10 cellular contexts compared by ENCODE assay signal in genomic region chr7:126700807-126701604, GRCh38.
A peak's percentile ranks its signal among the peaks of the same experiment; 100 is the strongest.
DNase-seq lines count a peak whose midpoint lies in the region; ATAC-seq, FAIRE-seq and TF ChIP-seq lines count a peak whose summit lies in the region.
"Had no signal": no experiment of that assay in that cellular context is flagged by ENCODE, and none has a peak within 500 bp of the region (broad histone marks: within the 10 kb centered on the region; RNA-seq: fewer than 3 reads in every experiment).

No MANE protein-coding gene starts in this region.

- peak; percentile 52 for DNase-seq in NCI-H1105 treated with DMSO at 0.1 percent for 48 hours (lab: John Stamatoyannopoulos, UW)
- no peak for DNase-seq in NCI-H1105 (lab: John Stamatoyannopoulos, UW)
- peak; percentile 98 for DNase-seq in H4 (ENCODE audit: low spot score)
- peak; percentile 97 for DNase-seq in LHCN-M2 (ENCODE audit: low read depth)
- peak; percentile 82 to 92 for DNase-seq in SJSA1 (ENCODE audit: low read depth in 1 of 2, low spot score in 2 of 2)
- peak; percentile 96 for DNase-seq in astrocyte of the spinal cord (ENCODE audit: low read depth, low spot score)
- DNase-seq in memory B cell (ENCODE audit: low spot score in 2 of 2) = peak in 1 of 2 donors; percentile 11
- peak; percentile 71 for DNase-seq in urothelium cell line (ENCODE audit: low spot score)
- DNase-seq: naive thymus-derived CD8-positive, alpha-beta T cell had no signal

- H3K4me1 ChIP-seq in SJSA1 (replicated peaks) = peaks cover 29% of the 10 kb centered on the region

- no peak overlapping the region for H3K4me3 Mint-ChIP-seq in memory B cell
- H3K4me3 Mint-ChIP-seq: naive thymus-derived CD8-positive, alpha-beta T cell had no signal

- H3K36me3 Mint-ChIP-seq in memory B cell = no peaks in the 10 kb centered on the region

- in situ Hi-C loops in astrocyte of the spinal cord (cut with HindIII; ENCODE audit: low sequenced_read_pairs) = no loop called here

- peaks cover 4% of the 10 kb centered on the region for H3K9me3 Mint-ChIP-seq in memory B cell

- H3K4me3 ChIP-seq in SJSA1 (no peak overlapping the region), astrocyte of the spinal cord (ENCODE audit: low read depth, low read length) (no peak overlapping the region)

- H3K27ac ChIP-seq in SJSA1 = peak overlapping the region; percentile 81
- H3K27ac ChIP-seq: 22Rv1 had no signal

- no peaks in the 10 kb centered on the region for H3K36me3 ChIP-seq in SJSA1

- ATAC-seq in memory B cell (ENCODE audit: low read depth) = peak; percentile 85

- no peak for FAIRE-seq in urothelium cell line (lab: Jason Lieb, UNC)

- peaks cover 10% of the 10 kb centered on the region for H3K4me1 Mint-ChIP-seq in memory B cell
- H3K4me1 Mint-ChIP-seq: naive thymus-derived CD8-positive, alpha-beta T cell had no signal

- H3K27me3 Mint-ChIP-seq in memory B cell = no peaks in the 10 kb centered on the region

- no peak overlapping the region for H3K27ac Mint-ChIP-seq in memory B cell
- H3K27ac Mint-ChIP-seq: naive thymus-derived CD8-positive, alpha-beta T cell had no signal

- TF ChIP-seq CTCF in astrocyte of the spinal cord (IDR thresholded peaks at IDR 0.05; ENCODE audit: low read depth, low read length) = no peak

- no peaks in the 10 kb centered on the region for H3K27me3 ChIP-seq in SJSA1 (replicated peaks)

- no peaks in the 10 kb centered on the region for H3K9me3 ChIP-seq in SJSA1 (replicated peaks)
